In the genomic region with DNA sequence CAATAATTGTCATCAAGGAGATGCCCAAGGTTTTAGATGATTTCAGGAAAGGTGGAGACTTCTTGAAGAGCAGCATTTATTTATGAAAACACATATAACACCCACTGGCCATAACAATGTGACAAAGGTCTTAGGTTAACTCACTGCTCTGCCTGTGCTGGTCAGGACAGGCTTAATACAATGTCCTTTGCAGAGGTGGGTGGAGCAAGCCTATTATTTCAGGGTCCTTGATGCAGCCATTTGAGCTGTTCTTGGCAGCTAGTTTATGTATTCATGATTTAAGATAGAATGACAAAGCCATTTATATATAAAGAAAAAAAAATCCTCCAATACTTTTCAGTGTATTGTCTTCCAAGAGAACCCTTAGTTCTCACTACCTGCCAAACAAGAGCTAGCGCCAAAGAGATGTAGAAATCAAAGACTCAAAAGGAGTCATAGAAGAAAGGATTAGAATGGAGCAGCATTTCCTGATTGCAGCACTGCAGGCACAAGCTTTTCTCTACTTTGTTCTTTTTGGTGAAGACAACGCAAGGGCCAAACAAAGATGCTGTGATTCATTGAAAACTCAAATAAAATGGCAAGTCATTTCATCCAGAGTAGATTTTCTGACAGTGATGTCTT, we compare ENCODE assay signal across 24 cellular contexts.
"Had no signal": no experiment of that assay in that cellular context is flagged by ENCODE, and none has a peak within 500 bp of the region (broad histone marks: within the 10 kb centered on the region; RNA-seq: fewer than 3 reads in every experiment).

No MANE protein-coding gene starts in this region.

- H3K4me3 Mint-ChIP-seq: activated T-helper 17 cell treated with anti-CD3 and anti-CD28 coated beads, Interleukin-2, amount 50 U/mL, for 72 hours; endodermal cell; memory B cell; naive thymus-derived CD4-positive, alpha-beta T cell had no signal

- DNase-seq: activated CD4-positive, CD25-positive, alpha-beta regulatory T cell treated with anti-CD3 and anti-CD28 coated beads, Interleukin-2, amount 50 U/mL, for 72 hours; activated naive CD4-positive, alpha-beta T cell treated with Interleukin-2 at 50 U/mL for 16 hours; anterior cingulate cortex; dorsolateral prefrontal cortex; endodermal cell; foreskin fibroblast; glutamatergic neuron; hypothalamus; left ventricle myocardium inferior; mucosa of descending colon; naive thymus-derived CD4-positive, alpha-beta T cell; posterior cingulate gyrus; stimulated activated CD4-positive, alpha-beta T cell treated with anti-CD3 and anti-CD28 coated beads, Interleukin-15, amount 100 ng/mL, for 24 hours; stimulated activated CD4-positive, alpha-beta T cell treated with anti-CD3 and anti-CD28 coated beads, Interleukin-4, amount 100 ng/mL, for 1 hour; stimulated activated naive CD4-positive, alpha-beta T cell; T-helper 1 cell; T1000; trophoblast cell had no signal

- H3K36me3 ChIP-seq: esophagus muscularis mucosa, left ventricle myocardium inferior, neutrophil, right atrium auricular region had no signal

- H3K27ac Mint-ChIP-seq: activated T-helper 17 cell treated with anti-CD3 and anti-CD28 coated beads, Interleukin-2, amount 50 U/mL, for 72 hours; endodermal cell; memory B cell; naive thymus-derived CD4-positive, alpha-beta T cell had no signal

- H3K36me3 Mint-ChIP-seq: memory B cell; naive thymus-derived CD4-positive, alpha-beta T cell had no signal

- H3K9me3 Mint-ChIP-seq: activated T-helper 17 cell treated with anti-CD3 and anti-CD28 coated beads, Interleukin-2, amount 50 U/mL, for 72 hours; endodermal cell had no signal

- H3K27ac ChIP-seq: dorsolateral prefrontal cortex, esophagus muscularis mucosa, left ventricle myocardium inferior, neutrophil, right atrium auricular region had no signal

- H3K4me3 ChIP-seq: dorsolateral prefrontal cortex, esophagus muscularis mucosa, left ventricle myocardium inferior, mucosa of descending colon, right atrium auricular region, skin epidermis had no signal

- H3K9me3 ChIP-seq: esophagus muscularis mucosa, left ventricle myocardium inferior, mucosa of descending colon, neutrophil, right atrium auricular region had no signal

- H3K4me1 Mint-ChIP-seq: activated T-helper 17 cell treated with anti-CD3 and anti-CD28 coated beads, Interleukin-2, amount 50 U/mL, for 72 hours; memory B cell had no signal

- H3K4me1 ChIP-seq: esophagus muscularis mucosa, left ventricle myocardium inferior, right atrium auricular region had no signal

- H3K27me3 ChIP-seq: esophagus muscularis mucosa, neutrophil, right atrium auricular region had no signal

- ATAC-seq: activated T-helper 17 cell treated with anti-CD3 and anti-CD28 coated beads, Interleukin-2, amount 50 U/mL, for 72 hours; mucosa of descending colon; naive thymus-derived CD4-positive, alpha-beta T cell had no signal
